ENCODE assay signal across 8 cellular contexts in the genomic region with DNA sequence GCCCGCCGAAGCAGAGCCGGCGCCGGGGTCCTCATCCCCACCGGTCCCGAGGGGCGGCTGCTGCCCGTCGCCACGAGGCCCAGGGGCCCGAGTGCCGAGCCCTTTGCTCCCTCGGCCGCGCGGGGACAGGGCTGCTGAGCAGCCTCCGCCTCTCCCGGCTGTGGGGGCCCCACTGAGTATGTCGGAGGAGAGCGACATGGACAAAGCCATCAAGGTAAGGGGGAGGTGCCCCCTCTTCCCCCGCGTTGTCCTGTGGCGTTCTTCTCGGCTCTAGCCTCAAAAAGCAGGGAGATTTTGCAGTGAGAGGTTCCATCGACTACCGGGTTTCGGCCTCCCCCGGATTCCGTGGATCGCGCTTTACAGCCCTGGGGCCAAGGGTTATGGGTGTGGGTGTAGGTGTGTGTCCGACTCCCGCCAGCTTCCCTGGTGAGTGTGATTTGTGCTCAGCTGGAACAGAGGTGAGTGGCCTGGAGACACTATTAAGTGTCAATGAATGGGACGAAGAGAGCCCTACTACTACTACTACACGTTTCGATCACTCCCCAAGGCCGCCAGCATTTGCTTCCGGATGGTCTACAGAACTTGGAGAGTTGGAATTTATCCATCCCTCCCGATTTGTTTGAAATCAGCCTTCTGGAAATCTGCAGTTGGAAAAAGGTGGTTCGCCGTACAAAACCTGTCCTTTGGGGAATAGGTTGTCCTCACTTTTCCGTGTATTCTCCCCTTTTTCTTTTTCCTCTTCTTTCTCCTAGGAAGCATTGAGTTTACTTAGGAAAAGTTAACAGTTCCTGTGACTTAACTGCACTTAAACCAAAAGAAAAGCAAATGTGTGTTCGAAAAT. TPM values are rescaled to one million over a fixed set of nuclear protein-coding genes. Genes with fewer than 3 reads are reported as not detected.
A peak's percentile ranks its signal among the peaks of the same experiment; 100 is the strongest.
DNase-seq lines count a peak whose midpoint lies in the region; ATAC-seq and TF ChIP-seq lines count a peak whose summit lies in the region.

No MANE protein-coding gene starts in this region.

- no peaks in the 10 kb centered on the region for H3K27me3 Mint-ChIP-seq in activated naive CD4-positive, alpha-beta T cell treated with anti-CD3 and anti-CD28 coated beads, Interleukin-2, amount 50 U/mL, for 24 hours

- TF ChIP-seq CTCF in right atrium auricular region (IDR thresholded peaks at IDR 0.05): no peak

- peaks cover 64% of the 10 kb centered on the region for H3K4me1 Mint-ChIP-seq in activated naive CD4-positive, alpha-beta T cell treated with anti-CD3 and anti-CD28 coated beads, Interleukin-2, amount 50 U/mL, for 24 hours

- no peaks in the 10 kb centered on the region for H3K9me3 ChIP-seq in right atrium auricular region

- peaks cover 10% of the 10 kb centered on the region for H3K36me3 ChIP-seq in right atrium auricular region

- H3K27me3 ChIP-seq in right atrium auricular region: no peaks in the 10 kb centered on the region

- H3K4me1 ChIP-seq in right atrium auricular region: peaks cover 0 to 37% of the 10 kb centered on the region in 2 donors

- peak overlapping the region; percentile 91 to 94 for H3K4me3 ChIP-seq in right atrium auricular region
- peak overlapping the region; percentile 87 for H3K4me3 ChIP-seq in skeletal muscle cell (ENCODE audit: low read depth, low read length)

- DNase-seq in EH (ENCODE audit: low read depth): peak; percentile 35
- DNase-seq in LoVo (ENCODE audit: low spot score): peak; percentile 36
- no peak for DNase-seq in right atrium auricular region (ENCODE audit: low spot score)
- no peak for DNase-seq in skeletal muscle cell (ENCODE audit: low read depth)
- no peak for DNase-seq in SKM-1 treated with dmso at 0.1 percent for 144 hours (lab: John Stamatoyannopoulos, UW; ENCODE audit: unreplicated experiment)

- H3K36me3 Mint-ChIP-seq in activated naive CD4-positive, alpha-beta T cell treated with anti-CD3 and anti-CD28 coated beads, Interleukin-2, amount 50 U/mL, for 24 hours: peaks cover 25% of the 10 kb centered on the region

- peak overlapping the region; percentile 94 for H3K4me3 Mint-ChIP-seq in activated naive CD4-positive, alpha-beta T cell treated with anti-CD3 and anti-CD28 coated beads, Interleukin-2, amount 50 U/mL, for 24 hours

- H3K27ac ChIP-seq in right atrium auricular region: peak overlapping the region; percentile 93 to 97

- ATAC-seq in GM21786 (IDR thresholded peaks at IDR 0.05; ENCODE audit: unreplicated experiment) (peak; percentile 11), GM18519 (IDR thresholded peaks at IDR 0.05; ENCODE audit: low FRiP score, unreplicated experiment) (no peak)

- no peaks in the 10 kb centered on the region for H3K9me3 Mint-ChIP-seq in activated naive CD4-positive, alpha-beta T cell treated with anti-CD3 and anti-CD28 coated beads, Interleukin-2, amount 50 U/mL, for 24 hours

- H3K27ac Mint-ChIP-seq in activated naive CD4-positive, alpha-beta T cell treated with anti-CD3 and anti-CD28 coated beads, Interleukin-2, amount 50 U/mL, for 24 hours: peak overlapping the region; percentile 96

RNA-seq across cellular contexts. Expression of a gene that starts 0.7 kb away (rescaled TPM):
- total RNA-seq in right atrium auricular region: 10 to 100 TPM; 30.9 to 42.5 TPM

Comparison
In these comparisons a context has a peak if more than half of its experiments do, and no peak if none do; other contexts are left out.
1. DNase-seq: peak in EH (single experiment) and LoVo (single experiment); none in right atrium auricular region (single experiment), skeletal muscle cell (single experiment) and SKM-1 treated with dmso at 0.1 percent for 144 hours (single experiment).